ENCODE assay signal across 24 cellular contexts in genomic region chr10:17557459-17557858, GRCh38.
"Had no signal": no experiment of that assay in that cellular context is flagged by ENCODE, and none has a peak within 500 bp of the region (broad histone marks: within the 10 kb centered on the region; RNA-seq: fewer than 3 reads in every experiment).

No MANE protein-coding gene starts in this region.

- H3K36me3 ChIP-seq: colonic mucosa, esophagus muscularis mucosa, gastroesophageal sphincter, heart left ventricle, left lung, lower lobe of right lung had no signal

- H3K27me3 ChIP-seq: colonic mucosa, dorsolateral prefrontal cortex, esophagus muscularis mucosa, foreskin keratinocyte, gastroesophageal sphincter, heart left ventricle, hepatocyte, left lung had no signal

- H3K4me3 ChIP-seq: colonic mucosa, dorsolateral prefrontal cortex, esophagus muscularis mucosa, gastroesophageal sphincter, heart left ventricle, hepatocyte, left lung, lower lobe of right lung, mucosa of descending colon had no signal

- H2AFZ ChIP-seq: hepatocyte had no signal

- DNase-seq: colonic mucosa; cortex of kidney; dermis blood vessel endothelial cell; dorsolateral prefrontal cortex; effector CD4-positive, alpha-beta T cell; effector memory CD4-positive, alpha-beta T cell; foreskin keratinocyte; heart left ventricle; hypothalamus; left cardiac atrium; left lung; left ventricle myocardium superior; lower lobe of right lung; mesenchymal stem cell; mucosa of descending colon; naive B cell had no signal

- H3K4me2 ChIP-seq: hepatocyte had no signal

- H3K36me3 Mint-ChIP-seq: mesothelial cell of epicardium, naive B cell had no signal

- H3K9me3 Mint-ChIP-seq: mesothelial cell of epicardium, naive B cell had no signal

- H3K4me1 ChIP-seq: colonic mucosa, foreskin keratinocyte, heart left ventricle, left lung, lower lobe of right lung had no signal

- H3K27ac ChIP-seq: colonic mucosa, dorsolateral prefrontal cortex, esophagus muscularis mucosa, foreskin keratinocyte, gastroesophageal sphincter, heart left ventricle, hepatocyte, left lung, lower lobe of right lung had no signal

- H3K4me3 Mint-ChIP-seq: mesothelial cell of epicardium, naive B cell had no signal

- FAIRE-seq: endothelial cell of umbilical vein, frontal cortex, islet of Langerhans, keratinocyte had no signal

- ATAC-seq: foreskin keratinocyte, gastroesophageal sphincter, heart left ventricle, left cardiac atrium, left lung, left ventricle myocardium superior, lower lobe of right lung, mucosa of descending colon had no signal

- H3K27ac Mint-ChIP-seq: mesothelial cell of epicardium had no signal

- H3K9me3 ChIP-seq: colonic mucosa, esophagus muscularis mucosa, gastroesophageal sphincter, heart left ventricle, left lung, lower lobe of right lung, mucosa of descending colon had no signal

- H3K79me2 ChIP-seq: hepatocyte had no signal
